8 cellular contexts compared by ENCODE assay signal in genomic region chr12:93502802-93503623, GRCh38. TPM values are rescaled to one million over a fixed set of nuclear protein-coding genes. Genes with fewer than 3 reads are reported as not detected.
DNase-seq lines count a peak whose midpoint lies in the region; ATAC-seq and TF ChIP-seq lines count a peak whose summit lies in the region.

No MANE protein-coding gene starts in this region.

- H3K9me3 ChIP-seq in OCI-LY1 (ENCODE audit: low read length) = no peaks in the 10 kb centered on the region

- H3K4me3 ChIP-seq in GM12875 (ENCODE audit: low read depth, low read length) (no peak overlapping the region), OCI-LY1 (ENCODE audit: low read depth, low read length, poor library complexity, severe bottlenecking) (no peak overlapping the region), fibroblast of the aortic adventitia (ENCODE audit: low read depth, low read length) (no peak overlapping the region), retinal pigment epithelial cell (ENCODE audit: low read length) (no peak overlapping the region)

- H3K4me2 ChIP-seq in OCI-LY1 (ENCODE audit: low read length) = no peak overlapping the region

- no peaks in the 10 kb centered on the region for H3K27me3 ChIP-seq in OCI-LY1 (ENCODE audit: insufficient read depth, low read length)

- no peak overlapping the region for H3K27ac ChIP-seq in OCI-LY1 (ENCODE audit: low read depth, low read length, poor library complexity, severe bottlenecking)

- no peaks in the 10 kb centered on the region for H4K20me1 ChIP-seq in OCI-LY1 (ENCODE audit: insufficient read depth, low read length)

- no peak for ATAC-seq in HG03039 (IDR thresholded peaks at IDR 0.05; ENCODE audit: unreplicated experiment)
- ATAC-seq in GM21381 (IDR thresholded peaks at IDR 0.05; ENCODE audit: unreplicated experiment) = no peak

- no peaks in the 10 kb centered on the region for H3K4me1 ChIP-seq in OCI-LY1 (ENCODE audit: insufficient read depth, low read length, severe bottlenecking)

- in situ Hi-C loops in ACHN (cut with HindIII; ENCODE audit: low pct_ligation_motif_present, low pct_unique_long_range_greater_than_20kb, low sequenced_read_pairs) = no loop called here

- peaks cover 17% of the 10 kb centered on the region for H3K36me3 ChIP-seq in OCI-LY1 (ENCODE audit: insufficient read depth, low read length)

- DNase-seq in ACHN = peak; percentile 53
- DNase-seq in activated T-cell treated with anti-CD3 and anti-CD28 coated beads, Interleukin-2, amount 50 U/mL, for 1 hour = peak; percentile 43
- peak; percentile 67 for DNase-seq in fibroblast of the aortic adventitia (ENCODE audit: low read depth)
- DNase-seq in retinal pigment epithelial cell (ENCODE audit: low read depth) = no peak

- TF ChIP-seq CTCF in GM12875 (IDR thresholded peaks at IDR 0.05; ENCODE audit: borderline replicate concordance, insufficient read depth, low read depth, low read length) (peak; percentile 50; the same call in 1 of the 2 replicates), OCI-LY1 (IDR thresholded peaks at IDR 0.05; ENCODE audit: low read length) (peak; percentile 87), fibroblast of the aortic adventitia (IDR thresholded peaks at IDR 0.05; ENCODE audit: insufficient read depth, low read length) (peak; percentile 79), retinal pigment epithelial cell (conservative IDR thresholded peaks at IDR 0.05; ENCODE audit: low read depth, low read length) (peak; percentile 80)

- no peaks in the 10 kb centered on the region for H3K9me2 ChIP-seq in OCI-LY1 (ENCODE audit: low read depth, low read length)

- no peak overlapping the region for H3K9ac ChIP-seq in OCI-LY1 (ENCODE audit: low read length)

- H3K79me2 ChIP-seq in OCI-LY1 (ENCODE audit: insufficient read depth, low read length) = no peaks in the 10 kb centered on the region

- H2AFZ ChIP-seq in OCI-LY1 (ENCODE audit: low read length) = no peak overlapping the region

- H3F3A ChIP-seq in OCI-LY1 (ENCODE audit: insufficient read depth, low read length) = no peaks in the 10 kb centered on the region

RNA-seq across cellular contexts. Expression of gene MRPL42, which starts 35.7 kb away (rescaled TPM):
- total RNA-seq in fibroblast of the aortic adventitia (ENCODE audit: low replicate concordance) = 19.0 and 96.6 TPM in 2 replicates
